17 cellular contexts compared by ENCODE assay signal in the genomic region with DNA sequence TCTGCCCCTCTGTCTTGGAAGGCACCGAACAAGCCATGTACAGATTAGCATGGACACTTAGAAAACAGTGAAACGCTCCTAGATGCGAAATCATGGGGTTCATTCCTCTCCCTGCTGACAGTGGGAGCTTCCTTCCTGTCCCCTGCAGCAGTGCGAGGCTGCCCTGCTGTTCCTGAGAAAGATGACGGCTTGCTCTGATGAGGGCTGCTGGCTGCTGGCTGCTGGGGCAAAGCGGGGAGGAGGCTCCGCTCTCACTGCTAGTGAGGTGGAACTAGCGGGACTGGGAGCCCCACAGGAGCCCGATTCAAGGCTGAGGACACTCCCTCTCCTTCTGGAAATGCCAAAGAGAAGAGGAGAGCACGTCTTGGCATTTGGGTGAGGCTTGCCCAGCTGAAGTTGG. TPM values are rescaled to one million over a fixed set of nuclear protein-coding genes. Genes with fewer than 3 reads are reported as not detected.
DNase-seq lines count a peak whose midpoint lies in the region; ATAC-seq, FAIRE-seq and TF ChIP-seq lines count a peak whose summit lies in the region.
"Had no signal": no experiment of that assay in that cellular context is flagged by ENCODE, and none has a peak within 500 bp of the region (broad histone marks: within the 10 kb centered on the region; RNA-seq: fewer than 3 reads in every experiment).

No MANE protein-coding gene starts in this region.

- H3K56ac ChIP-seq in H1 (replicated peaks; ENCODE audit: insufficient read length, low read depth, low read length): no peak overlapping the region

- TF ChIP-seq RAD21 in H1 (IDR thresholded peaks at IDR 0.05 in 1 of 2, conservative IDR thresholded peaks at IDR 0.05 in 1 of 2; ENCODE audit: low read depth in 2 of 2, low read length in 2 of 2): no peak

- 0 out of 2 replicates have a peak, but pooled peaks cover 2% of the 10 kb centered on the region for H3K23me2 ChIP-seq in H1 (ENCODE audit: low read depth, low read length)

- no peak overlapping the region for H3K4ac ChIP-seq in H1 (replicated peaks; ENCODE audit: insufficient read length, low read depth, low read length)

- intact Hi-C loops in cardiac septum (cut with DNase I) (no loop called here), heart left ventricle (cut with DNase I) (no loop called here), posterior vena cava (cut with DNase I) (no loop called here)

- DNase-seq in cardiac septum (ENCODE audit: low spot score): peak; percentile 35
- no peak for DNase-seq in heart left ventricle
- DNase-seq in H1 (ENCODE audit: low read depth in 1 of 2, low spot score in 2 of 2): no peak
- peak; percentile 35 for DNase-seq in posterior vena cava (ENCODE audit: low spot score)
- no peak for DNase-seq in GM10248 (ENCODE audit: extremely low spot score)
- DNase-seq: CD4-positive, alpha-beta memory T cell; DMS79 treated with DMSO at 0.1 percent for 48 hours; GF-D8; GOT3; H9 had no signal

- H2BK12ac ChIP-seq in H1 (ENCODE audit: low read depth, low read length): no peak overlapping the region

- no peak overlapping the region for H2BK15ac ChIP-seq in H1 (ENCODE audit: low read length)

- no peak overlapping the region; the same call in 1 of the 2 replicates for H2BK5ac ChIP-seq in H1 (ENCODE audit: low read depth, low read length)

- H2BK120ac ChIP-seq in H1 (replicated peaks; ENCODE audit: low read depth, low read length): no peak overlapping the region

- TF ChIP-seq CTCF in heart left ventricle (IDR thresholded peaks at IDR 0.05) (no peak), H1 (IDR thresholded peaks at IDR 0.05; ENCODE audit: control extremely low read depth in 1 of 3, insufficient read depth in 1 of 3, low read depth in 1 of 3, low read length in 3 of 3) (no peak), GM10248 (IDR thresholded peaks at IDR 0.05; ENCODE audit: control extremely low read depth, extremely low read depth, low read depth, missing control alignments) (no peak)

- no peak overlapping the region for H3K27ac Mint-ChIP-seq in stimulated activated memory B cell treated with anti-CD40 and anti-IgM and Interleukin-4, amounts not matched to agents 10 μg/mL and 1 μg/mL and 100 μg/mL, for 72 hours
- H3K27ac Mint-ChIP-seq: CD14-positive monocyte; CD4-positive, alpha-beta memory T cell; H9 had no signal

- no peak overlapping the region for H2AFZ ChIP-seq in H1 (ENCODE audit: low read length)

- peaks cover 45% of the 10 kb centered on the region for H3K27me3 Mint-ChIP-seq in stimulated activated memory B cell treated with anti-CD40 and anti-IgM and Interleukin-4, amounts not matched to agents 10 μg/mL and 1 μg/mL and 100 μg/mL, for 72 hours

- 61 to 72% (median 66%) methylated on average over 7 to 10 of the region's 10 CpGs for WGBS in heart left ventricle, 4 donors
- 91% methylated on average over 10 of the region's 10 CpGs; no CpG with 5 or more reads in 1 of the 2 experiments for WGBS in H1 (ENCODE audit: extremely low coverage in 1 of 2, insufficient coverage in 1 of 2, insufficient read length in 1 of 2, insufficient replicate concordance in 2 of 2, low coverage in 1 of 2, low lambda C conversion rate in 2 of 2, missing lambda C conversion rate in 1 of 2), 2 experiments

- no peak overlapping the region for H4K8ac ChIP-seq in H1 (ENCODE audit: extremely low read depth, insufficient read depth, low read length)

- no peaks in the 10 kb centered on the region for H3K36me3 ChIP-seq in heart left ventricle
- no peaks in the 10 kb centered on the region for H3K36me3 ChIP-seq in H1 (ENCODE audit: control insufficient read depth in 2 of 4, insufficient read depth in 4 of 4, low read length in 3 of 4)
- H3K36me3 ChIP-seq: BLaER1 had no signal

- no peaks in the 10 kb centered on the region for H3K79me1 ChIP-seq in H1 (ENCODE audit: low read depth, low read length)

- FAIRE-seq in H1 (lab: Jason Lieb, UNC): no peak
- FAIRE-seq: A549, GM12878 had no signal

- H3K4me1 ChIP-seq in heart left ventricle: no peaks in the 10 kb centered on the region
- H3K4me1 ChIP-seq in H1 (replicated peaks in 1 of 4; ENCODE audit: control insufficient read depth in 3 of 4, insufficient read depth in 4 of 4, low read length in 3 of 4): no peaks in the 10 kb centered on the region

- H3K36me3 Mint-ChIP-seq in stimulated activated memory B cell treated with anti-CD40 and anti-IgM and Interleukin-4, amounts not matched to agents 10 μg/mL and 1 μg/mL and 100 μg/mL, for 72 hours: no peaks in the 10 kb centered on the region
- H3K36me3 Mint-ChIP-seq: CD14-positive monocyte; CD4-positive, alpha-beta memory T cell had no signal

- CTCF ChIA-PET in H1 (lab: Charles Lee; ENCODE audit: partially characterized antibody) (interaction anchor here (1.1 to 1.3 kb wide), 3 partner anchors 11 to 127 kb away, joined by 4 read pairs; no protein-coding TSS in a partner anchor), GM10248 (lab: Yijun Ruan, JAX) (no interaction called here)

- H4K91ac ChIP-seq in H1 (replicated peaks; ENCODE audit: insufficient read length, low read length): no peak overlapping the region

- no peak overlapping the region for H3K23ac ChIP-seq in H1 (ENCODE audit: insufficient read length)

- TF ChIP-seq POLR2A in heart left ventricle (IDR thresholded peaks at IDR 0.05) (no peak), H1 (IDR thresholded peaks at IDR 0.05; ENCODE audit: control extremely low read depth in 1 of 2, low read depth in 2 of 2, low read length in 2 of 2) (no peak)

- H3K27me3 ChIP-seq in heart left ventricle: peaks cover 0 to 41% (median 6%) of the 10 kb centered on the region in 9 donors
- no peaks in the 10 kb centered on the region for H3K27me3 ChIP-seq in H1 (replicated peaks in 1 of 4; ENCODE audit: control insufficient read depth in 3 of 4, extremely low read depth in 1 of 4, insufficient read depth in 3 of 4, low read length in 3 of 4)
- H3K27me3 ChIP-seq: BLaER1 had no signal

- H2BK20ac ChIP-seq in H1 (ENCODE audit: low read length): no peak overlapping the region

- H3K27ac ChIP-seq in heart left ventricle: no peak overlapping the region
- no peak overlapping the region for H3K27ac ChIP-seq in H1 (ENCODE audit: low read depth, low read length)
- H3K27ac ChIP-seq: 22Rv1, BLaER1 had no signal

- no peak overlapping the region for H4K5ac ChIP-seq in H1 (ENCODE audit: insufficient read length, low read depth, low read length)

- H3K79me2 ChIP-seq in H1 (ENCODE audit: control insufficient read depth in 1 of 2, insufficient read depth in 2 of 2, low read length in 2 of 2): no peaks in the 10 kb centered on the region

- H3K18ac ChIP-seq in H1 (ENCODE audit: extremely low read depth, low read length): no peak overlapping the region

- no peak overlapping the region for H3K9ac ChIP-seq in H1 (replicated peaks in 1 of 4; ENCODE audit: extremely low read depth in 1 of 4, low read depth in 3 of 4, low read length in 3 of 4)
- H3K9ac ChIP-seq: BLaER1 had no signal

- H2AK5ac ChIP-seq in H1 (ENCODE audit: low read depth, low read length): peak overlapping the region; percentile 44; the same call in 1 of the 2 replicates

- H3K4me3 ChIP-seq in heart left ventricle (no peak overlapping the region), H1 (ENCODE audit: extremely low read depth in 1 of 4, insufficient read depth in 2 of 4, low read depth in 3 of 4, low read length in 4 of 4) (no peak overlapping the region)
- H3K4me3 ChIP-seq: A549, BLaER1, GM12878 had no signal

- no peak overlapping the region for H3K4me3 Mint-ChIP-seq in stimulated activated memory B cell treated with anti-CD40 and anti-IgM and Interleukin-4, amounts not matched to agents 10 μg/mL and 1 μg/mL and 100 μg/mL, for 72 hours
- H3K4me3 Mint-ChIP-seq: CD14-positive monocyte; CD4-positive, alpha-beta memory T cell; H9 had no signal

- H3K9me3 ChIP-seq in heart left ventricle (peaks cover 0 to 4% (median 0%) of the 10 kb centered on the region in 12 donors), H1 (ENCODE audit: insufficient read depth in 2 of 2, low read depth in 1 of 2, low read length in 1 of 2) (peaks cover 8 to 18% of the 10 kb centered on the region in 2 experiments)

- ATAC-seq in heart left ventricle (no peak), HG03571 (IDR thresholded peaks at IDR 0.05; ENCODE audit: unreplicated experiment) (no peak)
- no peak for ATAC-seq in stimulated activated memory B cell treated with anti-CD40 and anti-IgM and Interleukin-4, amounts not matched to agents 10 μg/mL and 1 μg/mL and 100 μg/mL, for 72 hours
- ATAC-seq: A549, GM12878 had no signal

- no peak for TF ChIP-seq EP300 in H1 (IDR thresholded peaks at IDR 0.05; ENCODE audit: borderline replicate concordance in 1 of 2, low read depth in 2 of 2, low read length in 2 of 2)

- no peaks in the 10 kb centered on the region for H3K4me1 Mint-ChIP-seq in stimulated activated memory B cell treated with anti-CD40 and anti-IgM and Interleukin-4, amounts not matched to agents 10 μg/mL and 1 μg/mL and 100 μg/mL, for 72 hours
- H3K4me1 Mint-ChIP-seq: CD14-positive monocyte had no signal

- H3K14ac ChIP-seq in H1 (ENCODE audit: insufficient read length): no peak overlapping the region

- H3K4me2 ChIP-seq in H1 (ENCODE audit: insufficient read depth in 1 of 2, low read depth in 2 of 2, low read length in 2 of 2): no peak overlapping the region
- H3K4me2 ChIP-seq: A549, BLaER1 had no signal

- H4K20me1 ChIP-seq in H1 (replicated peaks in 1 of 2; ENCODE audit: control insufficient read depth in 1 of 2, insufficient read depth in 2 of 2, low read length in 2 of 2): no peaks in the 10 kb centered on the region
- H4K20me1 ChIP-seq: BLaER1 had no signal

- POLR2A ChIA-PET in H1 (lab: Charles Lee; ENCODE audit: partially characterized antibody): no interaction called here
- POLR2A ChIA-PET in GM10248 (lab: Yijun Ruan, JAX): no interaction called here

- H3K9me3 Mint-ChIP-seq in stimulated activated memory B cell treated with anti-CD40 and anti-IgM and Interleukin-4, amounts not matched to agents 10 μg/mL and 1 μg/mL and 100 μg/mL, for 72 hours: peaks cover 20% of the 10 kb centered on the region

TF ChIP-seq in H1, 55 proteins besides CTCF, POLR2A, EP300 and RAD21 (continues in another document):
- TF ChIP-seq POU5F1 (IDR thresholded peaks at IDR 0.05; ENCODE audit: low read depth, low read length): no peak
- no peak for TF ChIP-seq FOSL1 (IDR thresholded peaks at IDR 0.05; ENCODE audit: insufficient read depth, low read depth, low read length)
- TF ChIP-seq YY1 (IDR thresholded peaks at IDR 0.05; ENCODE audit: low read depth, low read length): no peak

RNA-seq across cellular contexts. Expression of a gene that starts 25.9 kb away (rescaled TPM):
- 0.05 TPM for total RNA-seq in cardiac septum
- under 1 TPM in 2 of 9 donors, not detected in 7; 0.33 to 0.88 TPM for total RNA-seq in heart left ventricle
- polyA plus RNA-seq in heart left ventricle: under 1 TPM in 1 of 2 donors, not detected in 1; 0.08 TPM
- 5.6 and 5.9 TPM in 2 replicates for total RNA-seq in H1 (2021; fragmentation: NEBNext Ultra II Directional; extraction: Animal tissue kit (Norgen Biotek cat#: 25700))
- polyA plus RNA-seq in H1 (2011; rRNA removed): 3.6 and 5.3 TPM in 2 replicates
- 2.7 TPM for polyA plus RNA-seq in H1 (2011; cell fraction: cytosol; rRNA removed)
- polyA plus RNA-seq in H1 (2011; cell fraction: nucleus; rRNA removed): 3.2 TPM
- polyA plus RNA-seq in H1 (2012, experiment 1 of 2): 2.5 to 4.2 TPM (median 3.9 TPM) in 4 replicates
- polyA plus RNA-seq in H1 (2012, experiment 2 of 2): 4.1 TPM
- polyA plus RNA-seq in H1 (2013, experiment 1 of 2): 3.8 TPM
- 4.1 TPM for polyA plus RNA-seq in H1 (2013, experiment 2 of 2)
- 1.4 and 2.0 TPM in 2 replicates for polyA minus RNA-seq in H1 (2011; rRNA and poly(A)+ RNA removed)
- 2.6 TPM for polyA minus RNA-seq in H1 (2011; cell fraction: cytosol; rRNA and poly(A)+ RNA removed)
- polyA minus RNA-seq in H1 (2011; cell fraction: nucleus; rRNA and poly(A)+ RNA removed): 1.2 TPM
- total RNA-seq in posterior vena cava: not detected
- total RNA-seq: CD4-positive, alpha-beta memory T cell had no signal
- polyA plus RNA-seq: CD14-positive monocyte; CD4-positive, alpha-beta memory T cell had no signal

Comparison
In these comparisons a context has a peak if more than half of its experiments do, and no peak if none do; other contexts are left out.
1. DNase-seq: peak in cardiac septum (single experiment) and posterior vena cava (single experiment); none in heart left ventricle (0 of 5), H1 (0 of 2) and GM10248 (single experiment).